ENCODE assay signal across 1 cellular context in the genomic region with DNA sequence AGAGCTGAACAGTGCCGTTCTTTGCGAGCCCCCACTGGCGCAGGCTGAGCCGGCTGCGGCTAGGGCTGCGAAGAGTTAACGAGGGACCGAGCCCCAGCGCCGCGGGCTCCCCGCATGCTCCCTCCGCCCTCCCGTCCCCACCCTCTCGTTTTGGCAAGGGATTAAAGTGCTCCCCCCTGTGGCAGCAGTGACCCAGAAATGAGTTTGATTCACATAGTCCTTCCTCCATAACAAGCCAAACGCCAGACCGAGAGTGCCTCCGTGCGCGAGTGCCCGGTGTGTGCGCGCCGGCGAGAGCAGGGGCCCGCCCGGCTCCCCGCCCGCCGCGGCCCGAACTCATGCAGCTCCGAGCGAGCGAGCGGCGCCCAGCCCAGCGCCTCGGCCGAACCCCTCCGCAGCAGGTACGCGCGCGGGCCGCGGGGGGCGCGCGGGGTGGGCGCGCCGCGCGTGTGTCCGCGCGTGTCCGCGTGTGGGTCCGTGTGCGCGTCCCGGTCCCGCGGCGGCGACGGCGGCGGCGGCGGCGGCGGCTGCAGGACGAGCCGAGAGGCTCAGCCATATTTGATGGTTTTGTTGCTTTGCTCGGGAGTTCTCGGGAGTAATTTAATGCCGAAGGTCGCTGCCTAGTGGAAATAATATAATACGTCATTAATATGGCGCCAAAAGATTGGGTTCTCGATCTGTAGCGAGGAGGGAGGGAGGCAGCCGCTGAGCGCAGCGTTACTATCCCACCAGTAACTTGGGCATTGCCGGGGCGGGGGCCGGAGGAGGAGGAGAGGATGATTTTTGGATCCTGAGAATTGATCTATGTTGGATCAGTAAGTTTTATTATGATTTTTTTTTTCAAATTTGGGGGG.
A peak's percentile ranks its signal among the peaks of the same experiment; 100 is the strongest.
TF ChIP-seq lines count a peak whose summit lies in the region.

Gene JADE1 (plus strand): TSS at position 224 of the 854 bp plus-strand sequence. CDS start 22,059 bp downstream, outside the sequence.

TF ChIP-seq in GM23338, 12 proteins besides CTCF, POLR2A, EP300 and RAD21 (continued from another document):
- TF ChIP-seq ZNF462 (CRISPR knock-in tag; IDR thresholded peaks at IDR 0.05): no peak
- peak; percentile 75 for TF ChIP-seq CREB1 (CRISPR knock-in tag; IDR thresholded peaks at IDR 0.05; ENCODE audit: low read depth)
- TF ChIP-seq POLR2AphosphoS5 (IDR thresholded peaks at IDR 0.05; ENCODE audit: low read depth): peak; percentile 54
- TF ChIP-seq NANOG (IDR thresholded peaks at IDR 0.05; ENCODE audit: borderline replicate concordance): 0 out of 2 replicates have a peak, but pooled peaks have one; percentile 22
